In genomic region chr6:28212510-28213212, GRCh38 we compare ENCODE assay signal across 1 cellular context.
TF ChIP-seq lines count a peak whose summit lies in the region.

No MANE protein-coding gene starts in this region.

TF ChIP-seq in K562, 482 proteins besides CTCF, POLR2A, EP300 and RAD21 (continued from another document and continues in another):
- TF ChIP-seq DACH1 (IDR thresholded peaks at IDR 0.05; ENCODE audit: partially characterized antibody) (peak; percentile 62), BRF2 (IDR thresholded peaks at IDR 0.05; ENCODE audit: borderline replicate concordance, insufficient read depth, insufficient read length) (no peak), ZBTB40 (IDR thresholded peaks at IDR 0.05) (peak; percentile 91), ZBTB40 (CRISPR knock-in tag; IDR thresholded peaks at IDR 0.05) (no peak), ZNF274 (IDR thresholded peaks at IDR 0.05; ENCODE audit: borderline replicate concordance, low read depth, low read length) (peak; percentile 63), PML (IDR thresholded peaks at IDR 0.05; ENCODE audit: low read length) (peak; percentile 68; the same call in 1 of the 2 replicates), HDAC6 (IDR thresholded peaks at IDR 0.05; ENCODE audit: low read depth, low read length) (peak; percentile 76; the same call in 1 of the 2 replicates), ATF3 (IDR thresholded peaks at IDR 0.05) (peak; percentile 80), ATF3 (CRISPR knock-in tag; conservative IDR thresholded peaks at IDR 0.05) (peak; percentile 67; the same call in 1 of the 2 replicates), STAT5A (IDR thresholded peaks at IDR 0.05; ENCODE audit: borderline replicate concordance, low read length) (peak; percentile 50; the same call in 1 of the 2 replicates), GABPB1 (CRISPR knock-in tag; IDR thresholded peaks at IDR 0.05) (peak; percentile 79), BRF1 (IDR thresholded peaks at IDR 0.05; ENCODE audit: borderline replicate concordance, extremely low read depth, insufficient read length) (peak; percentile 71), ZNF583 (CRISPR knock-in tag; IDR thresholded peaks at IDR 0.05) (peak; percentile 62; the same call in 1 of the 2 replicates), BRD9 (IDR thresholded peaks at IDR 0.05; ENCODE audit: low read depth, partially characterized antibody) (peak; percentile 99), HNRNPUL1 (IDR thresholded peaks at IDR 0.05; ENCODE audit: low read length) (0 out of 2 replicates have a peak, but pooled peaks have one; percentile 64), BHLHE40 (IDR thresholded peaks at IDR 0.05; ENCODE audit: low read length) (peak; percentile 62), ZNF584 (CRISPR knock-in tag; IDR thresholded peaks at IDR 0.05; ENCODE audit: low read depth) (peak; percentile 65; the same call in 1 of the 2 replicates), NONO (IDR thresholded peaks at IDR 0.05; ENCODE audit: low read depth in 2 of 2, low read length in 1 of 2) (0 out of 4 replicates have a peak, but pooled peaks of 1 of the 2 experiments have one; percentile 34), ETS1 (conservative IDR thresholded peaks at IDR 0.05; ENCODE audit: control insufficient read depth, low read depth, low read length) (peak; percentile 97), USF2 (CRISPR knock-in tag; IDR thresholded peaks at IDR 0.05) (no peak; the same call in 1 of the 2 replicates)
- TF ChIP-seq, protein P1, sequence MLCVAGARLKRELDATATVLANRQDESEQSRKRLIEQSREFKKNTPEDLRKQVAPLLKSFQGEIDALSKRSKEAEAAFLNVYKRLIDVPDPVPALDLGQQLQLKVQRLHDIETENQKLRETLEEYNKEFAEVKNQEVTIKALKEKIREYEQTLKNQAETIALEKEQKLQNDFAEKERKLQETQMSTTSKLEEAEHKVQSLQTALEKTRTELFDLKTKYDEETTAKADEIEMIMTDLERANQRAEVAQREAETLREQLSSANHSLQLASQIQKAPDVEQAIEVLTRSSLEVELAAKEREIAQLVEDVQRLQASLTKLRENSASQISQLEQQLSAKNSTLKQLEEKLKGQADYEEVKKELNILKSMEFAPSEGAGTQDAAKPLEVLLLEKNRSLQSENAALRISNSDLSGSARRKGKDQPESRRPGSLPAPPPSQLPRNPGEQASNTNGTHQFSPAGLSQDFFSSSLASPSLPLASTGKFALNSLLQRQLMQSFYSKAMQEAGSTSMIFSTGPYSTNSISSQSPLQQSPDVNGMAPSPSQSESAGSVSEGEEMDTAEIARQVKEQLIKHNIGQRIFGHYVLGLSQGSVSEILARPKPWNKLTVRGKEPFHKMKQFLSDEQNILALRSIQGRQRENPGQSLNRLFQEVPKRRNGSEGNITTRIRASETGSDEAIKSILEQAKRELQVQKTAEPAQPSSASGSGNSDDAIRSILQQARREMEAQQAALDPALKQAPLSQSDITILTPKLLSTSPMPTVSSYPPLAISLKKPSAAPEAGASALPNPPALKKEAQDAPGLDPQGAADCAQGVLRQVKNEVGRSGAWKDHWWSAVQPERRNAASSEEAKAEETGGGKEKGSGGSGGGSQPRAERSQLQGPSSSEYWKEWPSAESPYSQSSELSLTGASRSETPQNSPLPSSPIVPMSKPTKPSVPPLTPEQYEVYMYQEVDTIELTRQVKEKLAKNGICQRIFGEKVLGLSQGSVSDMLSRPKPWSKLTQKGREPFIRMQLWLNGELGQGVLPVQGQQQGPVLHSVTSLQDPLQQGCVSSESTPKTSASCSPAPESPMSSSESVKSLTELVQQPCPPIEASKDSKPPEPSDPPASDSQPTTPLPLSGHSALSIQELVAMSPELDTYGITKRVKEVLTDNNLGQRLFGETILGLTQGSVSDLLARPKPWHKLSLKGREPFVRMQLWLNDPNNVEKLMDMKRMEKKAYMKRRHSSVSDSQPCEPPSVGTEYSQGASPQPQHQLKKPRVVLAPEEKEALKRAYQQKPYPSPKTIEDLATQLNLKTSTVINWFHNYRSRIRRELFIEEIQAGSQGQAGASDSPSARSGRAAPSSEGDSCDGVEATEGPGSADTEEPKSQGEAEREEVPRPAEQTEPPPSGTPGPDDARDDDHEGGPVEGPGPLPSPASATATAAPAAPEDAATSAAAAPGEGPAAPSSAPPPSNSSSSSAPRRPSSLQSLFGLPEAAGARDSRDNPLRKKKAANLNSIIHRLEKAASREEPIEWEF (CRISPR knock-in tag; IDR thresholded peaks at IDR 0.05): 0 out of 2 replicates have a peak, but pooled peaks have one; percentile 12
- TF ChIP-seq, protein P2, sequence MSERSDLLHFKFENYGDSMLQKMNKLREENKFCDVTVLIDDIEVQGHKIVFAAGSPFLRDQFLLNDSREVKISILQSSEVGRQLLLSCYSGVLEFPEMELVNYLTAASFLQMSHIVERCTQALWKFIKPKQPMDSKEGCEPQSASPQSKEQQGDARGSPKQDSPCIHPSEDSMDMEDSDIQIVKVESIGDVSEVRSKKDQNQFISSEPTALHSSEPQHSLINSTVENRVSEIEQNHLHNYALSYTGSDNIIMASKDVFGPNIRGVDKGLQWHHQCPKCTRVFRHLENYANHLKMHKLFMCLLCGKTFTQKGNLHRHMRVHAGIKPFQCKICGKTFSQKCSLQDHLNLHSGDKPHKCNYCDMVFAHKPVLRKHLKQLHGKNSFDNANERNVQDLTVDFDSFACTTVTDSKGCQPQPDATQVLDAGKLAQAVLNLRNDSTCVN (CRISPR knock-in tag; IDR thresholded peaks at IDR 0.05): no peak
- TF ChIP-seq, protein P3, sequence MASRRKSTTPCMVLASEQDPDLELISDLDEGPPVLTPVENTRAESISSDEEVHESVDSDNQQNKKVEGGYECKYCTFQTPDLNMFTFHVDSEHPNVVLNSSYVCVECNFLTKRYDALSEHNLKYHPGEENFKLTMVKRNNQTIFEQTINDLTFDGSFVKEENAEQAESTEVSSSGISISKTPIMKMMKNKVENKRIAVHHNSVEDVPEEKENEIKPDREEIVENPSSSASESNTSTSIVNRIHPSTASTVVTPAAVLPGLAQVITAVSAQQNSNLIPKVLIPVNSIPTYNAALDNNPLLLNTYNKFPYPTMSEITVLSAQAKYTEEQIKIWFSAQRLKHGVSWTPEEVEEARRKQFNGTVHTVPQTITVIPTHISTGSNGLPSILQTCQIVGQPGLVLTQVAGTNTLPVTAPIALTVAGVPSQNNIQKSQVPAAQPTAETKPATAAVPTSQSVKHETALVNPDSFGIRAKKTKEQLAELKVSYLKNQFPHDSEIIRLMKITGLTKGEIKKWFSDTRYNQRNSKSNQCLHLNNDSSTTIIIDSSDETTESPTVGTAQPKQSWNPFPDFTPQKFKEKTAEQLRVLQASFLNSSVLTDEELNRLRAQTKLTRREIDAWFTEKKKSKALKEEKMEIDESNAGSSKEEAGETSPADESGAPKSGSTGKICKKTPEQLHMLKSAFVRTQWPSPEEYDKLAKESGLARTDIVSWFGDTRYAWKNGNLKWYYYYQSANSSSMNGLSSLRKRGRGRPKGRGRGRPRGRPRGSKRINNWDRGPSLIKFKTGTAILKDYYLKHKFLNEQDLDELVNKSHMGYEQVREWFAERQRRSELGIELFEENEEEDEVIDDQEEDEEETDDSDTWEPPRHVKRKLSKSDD (conservative IDR thresholded peaks at IDR 0.05; ENCODE audit: low read length): no peak
